In genomic region chr5:112860929-112861637, GRCh38 we compare ENCODE assay signal across 1 cellular context.
TF ChIP-seq lines count a peak whose summit lies in the region.

Gene SRP19 (plus strand): TSS chr5:112861287. CDS start chr5:112861377, 90 bp downstream.

TF ChIP-seq in GM12878, 131 proteins besides CTCF, POLR2A, EP300 and RAD21 (continued from another document):
- TF ChIP-seq, protein P1, sequence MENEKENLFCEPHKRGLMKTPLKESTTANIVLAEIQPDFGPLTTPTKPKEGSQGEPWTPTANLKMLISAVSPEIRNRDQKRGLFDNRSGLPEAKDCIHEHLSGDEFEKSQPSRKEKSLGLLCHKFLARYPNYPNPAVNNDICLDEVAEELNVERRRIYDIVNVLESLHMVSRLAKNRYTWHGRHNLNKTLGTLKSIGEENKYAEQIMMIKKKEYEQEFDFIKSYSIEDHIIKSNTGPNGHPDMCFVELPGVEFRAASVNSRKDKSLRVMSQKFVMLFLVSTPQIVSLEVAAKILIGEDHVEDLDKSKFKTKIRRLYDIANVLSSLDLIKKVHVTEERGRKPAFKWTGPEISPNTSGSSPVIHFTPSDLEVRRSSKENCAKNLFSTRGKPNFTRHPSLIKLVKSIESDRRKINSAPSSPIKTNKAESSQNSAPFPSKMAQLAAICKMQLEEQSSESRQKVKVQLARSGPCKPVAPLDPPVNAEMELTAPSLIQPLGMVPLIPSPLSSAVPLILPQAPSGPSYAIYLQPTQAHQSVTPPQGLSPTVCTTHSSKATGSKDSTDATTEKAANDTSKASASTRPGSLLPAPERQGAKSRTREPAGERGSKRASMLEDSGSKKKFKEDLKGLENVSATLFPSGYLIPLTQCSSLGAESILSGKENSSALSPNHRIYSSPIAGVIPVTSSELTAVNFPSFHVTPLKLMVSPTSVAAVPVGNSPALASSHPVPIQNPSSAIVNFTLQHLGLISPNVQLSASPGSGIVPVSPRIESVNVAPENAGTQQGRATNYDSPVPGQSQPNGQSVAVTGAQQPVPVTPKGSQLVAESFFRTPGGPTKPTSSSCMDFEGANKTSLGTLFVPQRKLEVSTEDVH (IDR thresholded peaks at IDR 0.05; ENCODE audit: low read depth, partially characterized antibody) = peak; percentile 87
